In genomic region chr15:77657629-77658238, GRCh38 we compare ENCODE assay signal across 19 cellular contexts. TPM values are rescaled to one million over a fixed set of nuclear protein-coding genes. Genes with fewer than 3 reads are reported as not detected.
"Had no signal": no experiment of that assay in that cellular context is flagged by ENCODE, and none has a peak within 500 bp of the region (broad histone marks: within the 10 kb centered on the region; RNA-seq: fewer than 3 reads in every experiment).

No MANE protein-coding gene starts in this region.

- H3K36me3 Mint-ChIP-seq: naive thymus-derived CD8-positive, alpha-beta T cell; stimulated activated effector memory CD8-positive, alpha-beta T cell treated with anti-CD3 and anti-CD28 coated beads, Interleukin-12 subunit alpha, Interleukin-12 subunit beta, amount 100 ng/mL, for 72 hours had no signal

- H3K27ac ChIP-seq: esophagus squamous epithelium, gastroesophageal sphincter, ovary had no signal

- H3K27me3 ChIP-seq: ovary had no signal

- DNase-seq: effector memory CD8-positive, alpha-beta T cell; esophagus squamous epithelium; foreskin fibroblast; glutamatergic neuron; islet precursor cell; mammary epithelial cell; naive thymus-derived CD8-positive, alpha-beta T cell; ovary; right cardiac atrium; stimulated activated CD4-positive, alpha-beta T cell treated with anti-CD3 and anti-CD28 coated beads, Interleukin-4, amount 100 ng/mL, for 1 hour; stimulated activated CD8-positive, alpha-beta memory T cell treated with anti-CD3 and anti-CD28 coated beads, Interleukin-4, amount 100 ng/mL, for 48 hours; trophoblast cell had no signal

- H3K9me3 ChIP-seq: esophagus squamous epithelium, ovary had no signal

- H3K36me3 ChIP-seq: esophagus squamous epithelium, gastroesophageal sphincter, ovary had no signal

- H3K4me3 Mint-ChIP-seq: effector memory CD8-positive, alpha-beta T cell; naive thymus-derived CD8-positive, alpha-beta T cell; stimulated activated effector memory CD8-positive, alpha-beta T cell treated with anti-CD3 and anti-CD28 coated beads, Interleukin-12 subunit alpha, Interleukin-12 subunit beta, amount 100 ng/mL, for 72 hours; stimulated activated naive CD8-positive, alpha-beta T cell treated with anti-CD3 and anti-CD28 coated beads, Interleukin-15, Interleukin-2, amounts not matched to agents 100 ng/mL and 50 ng/mL, for 24 hours had no signal

- H3K4me1 Mint-ChIP-seq: naive thymus-derived CD8-positive, alpha-beta T cell had no signal

- H3K4me3 ChIP-seq: esophagus squamous epithelium, gastroesophageal sphincter, mucosa of descending colon, ovary had no signal

- ATAC-seq: effector memory CD8-positive, alpha-beta T cell; gastroesophageal sphincter; left lobe of liver; mucosa of descending colon; naive thymus-derived CD8-positive, alpha-beta T cell; right cardiac atrium; stimulated activated effector memory CD8-positive, alpha-beta T cell treated with anti-CD3 and anti-CD28 coated beads, Interleukin-12 subunit alpha, Interleukin-12 subunit beta, amount 100 ng/mL, for 72 hours had no signal

- H3K9me3 Mint-ChIP-seq: stimulated activated effector memory CD8-positive, alpha-beta T cell treated with anti-CD3 and anti-CD28 coated beads, Interleukin-12 subunit alpha, Interleukin-12 subunit beta, amount 100 ng/mL, for 72 hours; stimulated activated naive CD8-positive, alpha-beta T cell treated with anti-CD3 and anti-CD28 coated beads, Interleukin-15, Interleukin-2, amounts not matched to agents 100 ng/mL and 50 ng/mL, for 24 hours had no signal

- H3K27ac Mint-ChIP-seq: effector memory CD8-positive, alpha-beta T cell; naive thymus-derived CD8-positive, alpha-beta T cell; progenitor cell of endocrine pancreas; stimulated activated effector memory CD8-positive, alpha-beta T cell treated with anti-CD3 and anti-CD28 coated beads, Interleukin-12 subunit alpha, Interleukin-12 subunit beta, amount 100 ng/mL, for 72 hours; stimulated activated naive CD8-positive, alpha-beta T cell treated with anti-CD3 and anti-CD28 coated beads, Interleukin-15, Interleukin-2, amounts not matched to agents 100 ng/mL and 50 ng/mL, for 24 hours had no signal

RNA-seq across cellular contexts. Expression of gene LINGO1, which starts 25.0 kb away (rescaled TPM):
- total RNA-seq: epithelial cell of proximal tubule; naive thymus-derived CD8-positive, alpha-beta T cell had no signal
